Comparison of ENCODE assay signal across 8 cellular contexts in genomic region chrX:150683536-150684146, GRCh38. TPM values are rescaled to one million over a fixed set of nuclear protein-coding genes. Genes with fewer than 3 reads are reported as not detected.
A peak's percentile ranks its signal among the peaks of the same experiment; 100 is the strongest.
DNase-seq lines count a peak whose midpoint lies in the region; ATAC-seq and TF ChIP-seq lines count a peak whose summit lies in the region.

No MANE protein-coding gene starts in this region.

- CTCF ChIA-PET in CD4-positive, alpha-beta memory T cell (lab: Charles Lee; ENCODE audit: partially characterized antibody): interaction anchor here (0.7 to 6.2 kb wide), 18 partner anchors 9 to 744 kb away, joined by 3 to 128 read pairs (median 4); partner anchors contain the start of gene MTMR1

- H3K27me3 ChIP-seq in CD4-positive, alpha-beta memory T cell (ENCODE audit: insufficient read depth, low read length): no peaks in the 10 kb centered on the region

- no peaks in the 10 kb centered on the region for H3K9me3 ChIP-seq in CD4-positive, alpha-beta memory T cell (ENCODE audit: control insufficient read depth in 1 of 2, low read length in 2 of 2)

- TF ChIP-seq CTCF in cardiac fibroblast (IDR thresholded peaks at IDR 0.05; ENCODE audit: low read depth, low read length) (peak; percentile 56), neural crest cell (conservative IDR thresholded peaks at IDR 0.05) (peak; percentile 67)

- peaks cover 10 to 12% (median 10%) of the 10 kb centered on the region in 4 donors for H3K4me1 Mint-ChIP-seq in CD4-positive, alpha-beta memory T cell
- no peaks in the 10 kb centered on the region for H3K4me1 Mint-ChIP-seq in neural crest cell

- H3K27ac ChIP-seq in CD4-positive, alpha-beta memory T cell (ENCODE audit: low read depth, low read length): no peak overlapping the region

- H3K27ac Mint-ChIP-seq in CD4-positive, alpha-beta memory T cell: peak overlapping the region in 3 of 7 donors; percentile 17 to 40 (median 17)
- no peak overlapping the region for H3K27ac Mint-ChIP-seq in neural crest cell (ENCODE audit: unreplicated experiment)

- POLR2A ChIA-PET in CD4-positive, alpha-beta memory T cell (lab: Charles Lee; ENCODE audit: partially characterized antibody): interaction anchor here (0.8 to 1.2 kb wide), 5 partner anchors 9 to 34 kb away, joined by 3 to 8 read pairs (median 4); partner anchors contain the start of gene MTMR1

- H3K4me1 ChIP-seq in CD4-positive, alpha-beta memory T cell (ENCODE audit: insufficient read depth, low read length): peaks cover 16% of the 10 kb centered on the region

- peak in 4 of 5 donors; percentile 59 to 67 (median 62) for DNase-seq in CD4-positive, alpha-beta memory T cell
- DNase-seq in NCI-H748 (lab: John Stamatoyannopoulos, UW; ENCODE audit: unreplicated experiment) (peak; percentile 62), cardiac fibroblast (ENCODE audit: low read depth in 2 of 2) (peak; percentile 52 to 58), neural crest cell (ENCODE audit: low read depth, low spot score) (no peak), head of caudate nucleus (no peak), amygdala (lab: John Stamatoyannopoulos, UW) (no peak)
- DNase-seq in stimulated activated CD4-positive, alpha-beta T cell treated with anti-CD3 and anti-CD28 coated beads, Interleukin-2, amount 100 ng/mL, for 24 hours: no peak

- H3K36me3 ChIP-seq in CD4-positive, alpha-beta memory T cell (ENCODE audit: insufficient read depth, low read length): no peaks in the 10 kb centered on the region

- H3K27me3 Mint-ChIP-seq in CD4-positive, alpha-beta memory T cell: no peaks in the 10 kb centered on the region
- no peaks in the 10 kb centered on the region for H3K27me3 Mint-ChIP-seq in neural crest cell (ENCODE audit: low read depth)

- ATAC-seq in GM18861 (IDR thresholded peaks at IDR 0.05; ENCODE audit: unreplicated experiment): peak; percentile 40

- H3K4me3 ChIP-seq in CD4-positive, alpha-beta memory T cell (ENCODE audit: low read length in 2 of 2): no peak overlapping the region
- H3K4me3 ChIP-seq in cardiac fibroblast (replicated peaks in 1 of 2; ENCODE audit: low read depth in 2 of 2, low read length in 2 of 2): no peak overlapping the region

- no peaks in the 10 kb centered on the region for H3K9me3 Mint-ChIP-seq in CD4-positive, alpha-beta memory T cell
- H3K9me3 Mint-ChIP-seq in neural crest cell: peaks cover 9% of the 10 kb centered on the region

- intact Hi-C loops in CD4-positive, alpha-beta memory T cell (cut with micrococcal nuclease): loop anchor here (1.0 kb wide), 1 partner anchor 33 kb away; no protein-coding TSS in a partner anchor
- intact Hi-C loops in head of caudate nucleus (cut with DNase I): no loop called here

- H3K36me3 Mint-ChIP-seq in CD4-positive, alpha-beta memory T cell: no peaks in the 10 kb centered on the region
- no peaks in the 10 kb centered on the region for H3K36me3 Mint-ChIP-seq in neural crest cell (ENCODE audit: low read depth)

- H3K4me3 Mint-ChIP-seq in CD4-positive, alpha-beta memory T cell: no peak overlapping the region
- H3K4me3 Mint-ChIP-seq in neural crest cell: no peak overlapping the region

RNA-seq across cellular contexts. Expression of gene MTMR1, which starts 9.6 kb away (rescaled TPM):
- 10 to 100 TPM; 31.5 to 37.6 TPM for total RNA-seq in CD4-positive, alpha-beta memory T cell
- 10 to 100 TPM; 15.1 to 27.6 TPM for polyA plus RNA-seq in CD4-positive, alpha-beta memory T cell
- 17.8 and 18.3 TPM in 2 replicates for total RNA-seq in neural crest cell

Comparison
In these comparisons a context has a peak if more than half of its experiments do, and no peak if none do; other contexts are left out.
1. DNase-seq: peak in CD4-positive, alpha-beta memory T cell (4 of 5), NCI-H748 (single experiment) and cardiac fibroblast (2 of 2); none in neural crest cell (single experiment), head of caudate nucleus (0 of 42), amygdala (0 of 56) and stimulated activated CD4-positive, alpha-beta T cell treated with anti-CD3 and anti-CD28 coated beads, Interleukin-2, amount 100 ng/mL, for 24 hours (0 of 2).